In genomic region chr19:17305517-17306284, GRCh38 we compare ENCODE assay signal across 1 cellular context.
A peak's percentile ranks its signal among the peaks of the same experiment; 100 is the strongest.
TF ChIP-seq lines count a peak whose summit lies in the region.

Gene MRPL34 (plus strand): TSS chr19:17305872. CDS start chr19:17305893, 21 bp downstream.

TF ChIP-seq in GM12878, 131 proteins besides CTCF, POLR2A, EP300 and RAD21 (continued from another document and continues in another):
- TF ChIP-seq ZBTB11 (CRISPR knock-in tag; IDR thresholded peaks at IDR 0.05) (no peak), KLF5 (IDR thresholded peaks at IDR 0.05; ENCODE audit: partially characterized antibody) (peak; percentile 15), MLLT1 (IDR thresholded peaks at IDR 0.05) (peak; percentile 75; the same call in 1 of the 2 replicates), WRNIP1 (IDR thresholded peaks at IDR 0.05; ENCODE audit: borderline replicate concordance, low read depth, low read length) (no peak), TARDBP (IDR thresholded peaks at IDR 0.05; ENCODE audit: borderline replicate concordance) (no peak), SMAD5 (IDR thresholded peaks at IDR 0.05; ENCODE audit: low read depth) (no peak), NFYA (IDR thresholded peaks at IDR 0.05; ENCODE audit: borderline replicate concordance, low read depth, low read length) (no peak), CBX3 (IDR thresholded peaks at IDR 0.05; ENCODE audit: borderline replicate concordance, low read depth) (no peak), ZNF217 (IDR thresholded peaks at IDR 0.05) (peak; percentile 51; the same call in 1 of the 2 replicates), SREBF1 (IDR thresholded peaks at IDR 0.05; ENCODE audit: low read length) (0 out of 2 replicates have a peak, but pooled peaks have one; percentile 19), RFX5 (IDR thresholded peaks at IDR 0.05; ENCODE audit: low read depth, low read length) (no peak), USF1 (IDR thresholded peaks at IDR 0.05; ENCODE audit: borderline replicate concordance, extremely low read length, insufficient read depth, low read depth, low read length) (peak; percentile 80), JUND (IDR thresholded peaks at IDR 0.05; ENCODE audit: low read depth, low read length) (no peak), ZSCAN29 (IDR thresholded peaks at IDR 0.05) (0 out of 2 replicates have a peak, but pooled peaks have one; percentile 28), RELA (IDR thresholded peaks at IDR 0.05; ENCODE audit: borderline replicate concordance, partially characterized antibody) (peak; percentile 43), FOXK2 (IDR thresholded peaks at IDR 0.05) (peak; percentile 45), YY1 (IDR thresholded peaks at IDR 0.05; ENCODE audit: low read depth, low read length) (no peak; the same call in 1 of the 2 replicates), NR2C2 (IDR thresholded peaks at IDR 0.05; ENCODE audit: borderline replicate concordance, control insufficient read depth, insufficient read length, low read depth) (no peak), BCLAF1 (IDR thresholded peaks at IDR 0.05) (no peak), ZNF622 (IDR thresholded peaks at IDR 0.05) (no peak), STAT1 (conservative IDR thresholded peaks at IDR 0.05) (0 out of 2 replicates have a peak, but pooled peaks have one; percentile 43), CBFB (IDR thresholded peaks at IDR 0.05; ENCODE audit: low read depth) (no peak), RELB (IDR thresholded peaks at IDR 0.05; ENCODE audit: low read depth) (peak; percentile 37; the same call in 1 of the 2 replicates), LARP7 (IDR thresholded peaks at IDR 0.05) (no peak; the same call in none of the 2 replicates), HDAC2 (IDR thresholded peaks at IDR 0.05) (no peak), BHLHE40 (IDR thresholded peaks at IDR 0.05; ENCODE audit: borderline replicate concordance in 1 of 2, low read depth in 2 of 2, low read length in 1 of 2) (peak; percentile 4 to 80; a peak in 2 of 4 replicates), MYC (IDR thresholded peaks at IDR 0.05; ENCODE audit: insufficient read depth, insufficient read length, insufficient replicate concordance, low read length, severe bottlenecking) (no peak), STAT3 (IDR thresholded peaks at IDR 0.05; ENCODE audit: low read depth, low read length) (no peak), NR2C1 (IDR thresholded peaks at IDR 0.05) (peak; percentile 37; the same call in 1 of the 2 replicates), HDAC6 (IDR thresholded peaks at IDR 0.05; ENCODE audit: unreplicated experiment) (no peak), BCL11A (IDR thresholded peaks at IDR 0.05; ENCODE audit: low read depth, low read length) (no peak; the same call in 1 of the 2 replicates), SRF (IDR thresholded peaks at IDR 0.05; ENCODE audit: low read depth in 2 of 2, low read length in 2 of 2) (no peak), BRCA1 (IDR thresholded peaks at IDR 0.05; ENCODE audit: low read depth, low read length) (no peak), CEBPZ (IDR thresholded peaks at IDR 0.05; ENCODE audit: low read depth, low read length) (no peak), NFXL1 (IDR thresholded peaks at IDR 0.05; ENCODE audit: borderline replicate concordance) (no peak), POLR2AphosphoS5 (IDR thresholded peaks at IDR 0.05; ENCODE audit: low read length) (peak; percentile 56), ELK1 (IDR thresholded peaks at IDR 0.05; ENCODE audit: low read depth, low read length) (no peak), SP1 (IDR thresholded peaks at IDR 0.05; ENCODE audit: low read depth, low read length) (no peak), BCL3 (IDR thresholded peaks at IDR 0.05; ENCODE audit: borderline replicate concordance, insufficient read depth, low read depth, low read length, poor library complexity, severe bottlenecking) (no peak), ATF2 (IDR thresholded peaks at IDR 0.05; ENCODE audit: low read length) (no peak), SPI1 (IDR thresholded peaks at IDR 0.05; ENCODE audit: borderline replicate concordance, insufficient read depth, low read depth, low read length) (no peak), CHD2 (IDR thresholded peaks at IDR 0.05; ENCODE audit: borderline replicate concordance, low read depth, low read length) (no peak), ESRRA (IDR thresholded peaks at IDR 0.05; ENCODE audit: low read length) (no peak; the same call in 1 of the 2 replicates), HCFC1 (IDR thresholded peaks at IDR 0.05; ENCODE audit: low read length) (peak; percentile 80), ATF3 (IDR thresholded peaks at IDR 0.05; ENCODE audit: borderline replicate concordance, extremely low read depth, low read depth, low read length) (0 out of 2 replicates have a peak, but pooled peaks have one; percentile 31), SMC3 (IDR thresholded peaks at IDR 0.05; ENCODE audit: borderline replicate concordance, low read length) (peak; percentile 49; the same call in 1 of the 2 replicates), PML (IDR thresholded peaks at IDR 0.05; ENCODE audit: low read length) (no peak)
